In genomic region chr14:67440513-67440912, GRCh38 we compare ENCODE assay signal across 24 cellular contexts. TPM values are rescaled to one million over a fixed set of nuclear protein-coding genes. Genes with fewer than 3 reads are reported as not detected.
A peak's percentile ranks its signal among the peaks of the same experiment; 100 is the strongest.
DNase-seq lines count a peak whose midpoint lies in the region; ATAC-seq and TF ChIP-seq lines count a peak whose summit lies in the region.
"Had no signal": no experiment of that assay in that cellular context is flagged by ENCODE, and none has a peak within 500 bp of the region (broad histone marks: within the 10 kb centered on the region; RNA-seq: fewer than 3 reads in every experiment).

No MANE protein-coding gene starts in this region.

- no peak overlapping the region for H2BK5ac ChIP-seq in mesendoderm (ENCODE audit: low read length)

- no peak overlapping the region for H3K4me3 ChIP-seq in PC-9
- H3K4me3 ChIP-seq in mucosa of stomach (ENCODE audit: low read length) = peak overlapping the region; percentile 9
- H3K4me3 ChIP-seq in mesendoderm (ENCODE audit: low read length) = no peak overlapping the region
- H3K4me3 ChIP-seq in right lobe of liver = no peak overlapping the region
- no peak overlapping the region for H3K4me3 ChIP-seq in testis

- H3K9me3 ChIP-seq in PC-9 (ENCODE audit: insufficient read depth, low read depth) (no peaks in the 10 kb centered on the region), mucosa of stomach (ENCODE audit: control insufficient read depth, low read length) (no peaks in the 10 kb centered on the region), right lobe of liver (no peaks in the 10 kb centered on the region), testis (no peaks in the 10 kb centered on the region)

- H3K36me3 ChIP-seq in PC-9 (ENCODE audit: low read depth) = no peaks in the 10 kb centered on the region
- H3K36me3 ChIP-seq in mucosa of stomach (ENCODE audit: control insufficient read depth, insufficient read depth, low read length) = no peaks in the 10 kb centered on the region
- H3K36me3 ChIP-seq in mesendoderm (ENCODE audit: control insufficient read depth, insufficient read depth, low read length) = no peaks in the 10 kb centered on the region
- no peaks in the 10 kb centered on the region for H3K36me3 ChIP-seq in right lobe of liver
- H3K36me3 ChIP-seq in testis (ENCODE audit: low read depth, missing control alignments) = no peaks in the 10 kb centered on the region

- H3K56ac ChIP-seq in mesendoderm (ENCODE audit: low read length) = no peak overlapping the region

- peaks cover 10% of the 10 kb centered on the region for H3F3A ChIP-seq in PC-9 (ENCODE audit: insufficient read depth, low read depth)

- no peak overlapping the region for H2BK15ac ChIP-seq in mesendoderm (replicated peaks; ENCODE audit: low read depth)

- H3K4ac ChIP-seq in mesendoderm (ENCODE audit: low read depth, low read length) = no peak overlapping the region

- no peak overlapping the region for H4K5ac ChIP-seq in mesendoderm (ENCODE audit: low read length)

- no peak overlapping the region; the same call in 1 of the 2 replicates for H2AFZ ChIP-seq in PC-9

- H3K18ac ChIP-seq in mesendoderm (ENCODE audit: low read length) = no peak overlapping the region

- H3K4me1 ChIP-seq in PC-9 (replicated peaks; ENCODE audit: insufficient read depth) = peaks cover 29% of the 10 kb centered on the region
- H3K4me1 ChIP-seq in mucosa of stomach (ENCODE audit: control insufficient read depth, insufficient read depth, low read length) = peaks cover 22% of the 10 kb centered on the region
- H3K4me1 ChIP-seq in mesendoderm (ENCODE audit: control insufficient read depth, low read depth, low read length) = peaks cover 8% of the 10 kb centered on the region
- no peaks in the 10 kb centered on the region for H3K4me1 ChIP-seq in right lobe of liver
- H3K4me1 ChIP-seq in testis = peaks cover 15% of the 10 kb centered on the region

- H3K4me2 ChIP-seq in PC-9 (peak overlapping the region; percentile 51), mesendoderm (ENCODE audit: low read length) (no peak overlapping the region)

- no peak overlapping the region for H2BK120ac ChIP-seq in mesendoderm (ENCODE audit: low read depth, low read length)

- peak; percentile 79 for DNase-seq in DMS153 (lab: John Stamatoyannopoulos, UW)
- peak; percentile 48 for DNase-seq in HT-29 (ENCODE audit: low spot score)
- DNase-seq in PC-9 = peak; percentile 44 to 72
- DNase-seq in effector CD8-positive, alpha-beta T cell (lab: John Stamatoyannopoulos, UW) = no peak
- DNase-seq in mesendoderm = no peak
- no peak for DNase-seq in right lobe of liver
- DNase-seq in testis = no peak
- DNase-seq: activated CD4-positive, alpha-beta T cell treated with anti-CD3 and anti-CD28 coated beads, Interleukin-2, amount 50 U/mL, for 48 hours; activated effector memory CD4-positive, alpha-beta T cell treated with Interleukin-2 at 50 U/mL for 16 hours; C1 segment of cervical spinal cord; head of caudate nucleus; NCI-H2107; NCI-H69; right cardiac atrium; stimulated activated CD4-positive, alpha-beta T cell treated with anti-CD3 and anti-CD28 coated beads, Interleukin-12 subunit alpha, Interleukin-12 subunit beta, amount 100 ng/mL, for 4 hours; stimulated activated CD4-positive, alpha-beta T cell treated with anti-CD3 and anti-CD28 coated beads, Interleukin-4, amount 100 ng/mL, for 24 hours; stimulated activated naive B cell treated with anti-CD40 and anti-IgM and Interleukin-4, amounts not matched to agents 10 μg/mL and 1 μg/mL and 100 μg/mL, for 72 hours had no signal

- H4K8ac ChIP-seq in mesendoderm (ENCODE audit: low read depth, low read length) = no peak overlapping the region

- no peaks in the 10 kb centered on the region for H3K79me1 ChIP-seq in mesendoderm (ENCODE audit: low read length)

- POLR2A ChIA-PET in PC-9 (lab: Charles Lee; ENCODE audit: unreplicated experiment) = interaction anchor here (0.6 kb wide), 1 partner anchor 10 kb away, joined by 4 read pairs; no protein-coding TSS in a partner anchor

- no peak overlapping the region for H2AK5ac ChIP-seq in mesendoderm (ENCODE audit: low read length)

- H3K79me2 ChIP-seq in PC-9 (ENCODE audit: low read depth) (no peaks in the 10 kb centered on the region), mesendoderm (ENCODE audit: control insufficient read depth, insufficient read depth, low read length) (no peaks in the 10 kb centered on the region)

- no peak for ATAC-seq in right lobe of liver
- ATAC-seq: natural killer cell treated with Interleukin-12 subunit alpha and Interleukin-12 subunit beta and Interleukin-15 and Interleukin-18, amount 100 ng/mL, for 72 hours; right cardiac atrium; stimulated activated naive B cell treated with anti-CD40 and anti-IgM and Interleukin-4, amounts not matched to agents 10 μg/mL and 1 μg/mL and 100 μg/mL, for 72 hours; WTC11 had no signal

- H3K27me3 ChIP-seq in PC-9 (ENCODE audit: insufficient read depth, low read depth) = no peaks in the 10 kb centered on the region
- H3K27me3 ChIP-seq in mucosa of stomach (ENCODE audit: control insufficient read depth, insufficient read depth, low read length) = no peaks in the 10 kb centered on the region
- no peaks in the 10 kb centered on the region for H3K27me3 ChIP-seq in mesendoderm (ENCODE audit: insufficient read depth, low read length, poor library complexity)
- H3K27me3 ChIP-seq in right lobe of liver = no peaks in the 10 kb centered on the region
- H3K27me3 ChIP-seq in testis = no peaks in the 10 kb centered on the region

- intact Hi-C loops in PC-9 (cut with micrococcal nuclease; ENCODE audit: unreplicated experiment) = no loop called here
- intact Hi-C loops in right lobe of liver (cut with DNase I) = no loop called here
- intact Hi-C loops in testis (cut with DNase I; ENCODE audit: low total_unique reads) = no loop called here

- no peak overlapping the region for H3K9ac ChIP-seq in mucosa of stomach (ENCODE audit: low read length)
- H3K9ac ChIP-seq in mesendoderm (ENCODE audit: low read length) = no peak overlapping the region

- WGBS in mesendoderm (ENCODE audit: extremely low coverage, insufficient coverage, low lambda C conversion rate) = no CpG with 5 or more reads among the region's 4 CpGs
- 71% methylated on average over 3 of the region's 4 CpGs for WGBS in right lobe of liver (ENCODE audit: insufficient coverage, low coverage, low lambda C conversion rate, missing lambda C conversion rate)
- 80 to 86% methylated on average over 4 of the region's 4 CpGs for WGBS in testis, 2 donors

- CTCF ChIA-PET in PC-9 (lab: Charles Lee) = interaction anchor here (1.2 kb wide), 1 partner anchor 13 kb away, joined by 4 read pairs; no protein-coding TSS in a partner anchor

- H3K23ac ChIP-seq in mesendoderm (ENCODE audit: low read length) = no peak overlapping the region

- no peak for TF ChIP-seq CTCF in PC-9 (conservative IDR thresholded peaks at IDR 0.05)
- no peak for TF ChIP-seq CTCF in right lobe of liver (IDR thresholded peaks at IDR 0.05)
- no peak for TF ChIP-seq CTCF in testis (IDR thresholded peaks at IDR 0.05)

- no peaks in the 10 kb centered on the region for H4K20me1 ChIP-seq in PC-9 (ENCODE audit: insufficient read depth)

- TF ChIP-seq POLR2A in right lobe of liver (IDR thresholded peaks at IDR 0.05) (no peak), testis (IDR thresholded peaks at IDR 0.05) (no peak)

- no TSS peak for BruUV-seq in PC-9 (replicated peaks; lab: Mats Ljungman, UMichigan)

- no peaks in the 10 kb centered on the region for H3K9me2 ChIP-seq in PC-9 (ENCODE audit: insufficient read depth)

- H3K27ac ChIP-seq in PC-9 = peak overlapping the region; percentile 69
- no peak overlapping the region for H3K27ac ChIP-seq in mesendoderm (ENCODE audit: low read depth, low read length)
- H3K27ac ChIP-seq in right lobe of liver = no peak overlapping the region
- no peak overlapping the region for H3K27ac ChIP-seq in testis

RNA-seq across cellular contexts. Expression of gene PLEK2, which starts 28.5 kb away (rescaled TPM):
- total RNA-seq in HT-29 (2014; rRNA removed; shearing (Covaris generic)) = 32.1 and 48.1 TPM in 2 replicates
- total RNA-seq in PC-9 (2021) = 32.7 and 46.0 TPM in 2 replicates
- polyA plus RNA-seq in mesendoderm (2013, experiment 1 of 2) = 1.9 TPM
- 2.3 TPM for polyA plus RNA-seq in mesendoderm (2013, experiment 2 of 2)
- total RNA-seq in right lobe of liver = 10 to 100 TPM in 4 of 6 experiments, 1 to 10 TPM in 2; 8.3 to 16.2 (median 12.1) TPM
- 1 to 10 TPM; 4.2 to 5.7 TPM for total RNA-seq in testis
- 7.1 TPM for polyA plus RNA-seq in testis (ENCODE audit: insufficient read depth, low read depth, low replicate concordance)
- total RNA-seq: M059J; natural killer cell treated with Interleukin-12 subunit alpha and Interleukin-12 subunit beta and Interleukin-15 and Interleukin-18, amount 100 ng/mL, for 72 hours; osteocyte; temporal lobe had no signal
- polyA plus RNA-seq: IgD-negative memory B cell had no signal

RNA-seq across cellular contexts. Expression of gene TMEM229B, which starts 48.0 kb away (rescaled TPM):
- 0.08 and 0.15 TPM in 2 replicates for total RNA-seq in HT-29 (2014; rRNA removed; shearing (Covaris generic))
- total RNA-seq in PC-9 (2021) = 1.2 and 1.6 TPM in 2 replicates
- 0.97 TPM for polyA plus RNA-seq in mesendoderm (2013, experiment 1 of 2)
- 1.0 TPM for polyA plus RNA-seq in mesendoderm (2013, experiment 2 of 2)
- 1 to 10 TPM in 3 of 6 experiments, under 1 TPM in 3; 0.06 to 1.8 (median 1.2) TPM for total RNA-seq in right lobe of liver
- total RNA-seq in testis = 10 to 100 TPM; 59.6 to 77.4 TPM
- polyA plus RNA-seq in testis (ENCODE audit: insufficient read depth, low read depth, low replicate concordance) = 12.6 TPM

Comparison
In these comparisons a context has a peak if more than half of its experiments do, and no peak if none do; other contexts are left out.
1. DNase-seq: peak in DMS153 (single experiment), HT-29 (single experiment) and PC-9 (2 of 2); none in effector CD8-positive, alpha-beta T cell (single experiment), mesendoderm (single experiment), right lobe of liver (0 of 3) and testis (single experiment).
2. RNA of gene TMEM229B, which starts 48.0 kb away (total RNA-seq): 59.6 to 77.4 TPM in testis; 1.2 to 1.6 TPM in PC-9, 0.06 to 1.8 TPM in right lobe of liver and 0.08 to 0.15 TPM in HT-29; every median in the first group is over 10 times any median in the second.